10 cellular contexts compared by ENCODE assay signal in genomic region chr1:235601087-235601486, GRCh38. TPM values are rescaled to one million over a fixed set of nuclear protein-coding genes. Genes with fewer than 3 reads are reported as not detected.
DNase-seq lines count a peak whose midpoint lies in the region; ATAC-seq and TF ChIP-seq lines count a peak whose summit lies in the region.
"Had no signal": no experiment of that assay in that cellular context is flagged by ENCODE, and none has a peak within 500 bp of the region (broad histone marks: within the 10 kb centered on the region; RNA-seq: fewer than 3 reads in every experiment).

No MANE protein-coding gene starts in this region.

- no peak overlapping the region for H3K9ac ChIP-seq in fibroblast of lung (ENCODE audit: insufficient read depth, low read length)

- H3K4me1 Mint-ChIP-seq in immature natural killer cell = no peaks in the 10 kb centered on the region

- peaks cover 0 to 2% (median 0%) of the 10 kb centered on the region in 6 donors for H3K9me3 Mint-ChIP-seq in immature natural killer cell
- H3K9me3 Mint-ChIP-seq: activated naive CD4-positive, alpha-beta T cell treated with anti-CD3 and anti-CD28 coated beads, Interleukin-2, amount 50 U/mL, for 72 hours had no signal

- peak; percentile 51 for TF ChIP-seq CTCF in cardiac muscle cell (IDR thresholded peaks at IDR 0.05; ENCODE audit: low read depth, low read length)
- TF ChIP-seq CTCF in fibroblast of lung (conservative IDR thresholded peaks at IDR 0.05 in 1 of 2, IDR thresholded peaks at IDR 0.05 in 1 of 2; ENCODE audit: low read depth in 1 of 2, low read length in 2 of 2) = peak; percentile 18 to 50
- TF ChIP-seq CTCF in upper lobe of right lung (IDR thresholded peaks at IDR 0.05) = peak; percentile 43

- no peaks in the 10 kb centered on the region for H4K20me1 ChIP-seq in fibroblast of lung (ENCODE audit: control insufficient read depth, extremely low read depth, insufficient read depth, low read length)

- intact Hi-C loops in Right ventricle myocardium inferior (cut with DNase I) (no loop called here), upper lobe of right lung (cut with DNase I) (no loop called here)

- H3K27me3 ChIP-seq in cardiac muscle cell (no peaks in the 10 kb centered on the region), fibroblast of lung (ENCODE audit: control insufficient read depth, insufficient read depth, low read length) (no peaks in the 10 kb centered on the region), upper lobe of right lung (no peaks in the 10 kb centered on the region)

- H3K27ac Mint-ChIP-seq in immature natural killer cell = no peak overlapping the region
- H3K27ac Mint-ChIP-seq: activated naive CD4-positive, alpha-beta T cell treated with anti-CD3 and anti-CD28 coated beads, Interleukin-2, amount 50 U/mL, for 72 hours had no signal

- H3K9me3 ChIP-seq in cardiac muscle cell (ENCODE audit: low read depth) = no peaks in the 10 kb centered on the region
- H3K9me3 ChIP-seq in fibroblast of lung (ENCODE audit: control insufficient read depth, insufficient read depth, low read depth, low read length) = no peaks in the 10 kb centered on the region
- H3K9me3 ChIP-seq in upper lobe of right lung = no peaks in the 10 kb centered on the region
- H3K9me3 ChIP-seq: mucosa of descending colon had no signal

- no peak overlapping the region for H2AFZ ChIP-seq in fibroblast of lung (ENCODE audit: low read length)

- DNase-seq in cardiac muscle cell (ENCODE audit: low read depth in 1 of 2, low spot score in 1 of 2) = peak; percentile 23 to 28
- DNase-seq in Right ventricle myocardium inferior (ENCODE audit: missing footprints) = no peak
- DNase-seq in RKO (ENCODE audit: low spot score) = peak; percentile 27
- peak in 1 of 2 donors; percentile 8 for DNase-seq in fibroblast of lung (ENCODE audit: low read depth in 2 of 2)
- no peak for DNase-seq in upper lobe of right lung
- DNase-seq in inferior parietal cortex (ENCODE audit: extremely low spot score) = no peak
- DNase-seq in immature natural killer cell = no peak
- no peak for DNase-seq in NCI-H1105 (lab: John Stamatoyannopoulos, UW)

- H3K4me3 ChIP-seq in cardiac muscle cell (no peak overlapping the region), fibroblast of lung (replicated peaks in 1 of 4; ENCODE audit: control extremely low read depth in 1 of 4, insufficient read depth in 1 of 4, low read depth in 3 of 4, low read length in 4 of 4) (no peak overlapping the region), upper lobe of right lung (no peak overlapping the region)
- H3K4me3 ChIP-seq: mucosa of descending colon had no signal

- H3K4me1 ChIP-seq in cardiac muscle cell (ENCODE audit: low read depth) (no peaks in the 10 kb centered on the region), fibroblast of lung (ENCODE audit: control insufficient read depth, extremely low read depth, insufficient read depth, low read length) (no peaks in the 10 kb centered on the region), upper lobe of right lung (no peaks in the 10 kb centered on the region)

- ATAC-seq in Right ventricle myocardium inferior (no peak), upper lobe of right lung (peak; percentile 38)
- ATAC-seq: activated naive CD4-positive, alpha-beta T cell treated with anti-CD3 and anti-CD28 coated beads, Interleukin-2, amount 50 U/mL, for 72 hours; mucosa of descending colon had no signal

- no peaks in the 10 kb centered on the region for H3K36me3 Mint-ChIP-seq in immature natural killer cell
- H3K36me3 Mint-ChIP-seq: activated naive CD4-positive, alpha-beta T cell treated with anti-CD3 and anti-CD28 coated beads, Interleukin-2, amount 50 U/mL, for 72 hours had no signal

- H3K79me2 ChIP-seq in fibroblast of lung (ENCODE audit: control insufficient read depth, insufficient read depth, low read length) = no peaks in the 10 kb centered on the region

- H3K4me2 ChIP-seq in fibroblast of lung (ENCODE audit: extremely low read depth, insufficient read depth, low read length) = no peak overlapping the region

- H3K36me3 ChIP-seq in cardiac muscle cell (no peaks in the 10 kb centered on the region), fibroblast of lung (ENCODE audit: control insufficient read depth, insufficient read depth, low read length) (no peaks in the 10 kb centered on the region), upper lobe of right lung (no peaks in the 10 kb centered on the region)

- peaks cover 0 to 8% (median 5%) of the 10 kb centered on the region in 3 donors for H3K27me3 Mint-ChIP-seq in immature natural killer cell (ENCODE audit: low read depth in 3 of 3)

- no peak overlapping the region for H3K4me3 Mint-ChIP-seq in immature natural killer cell

- H3K27ac ChIP-seq in cardiac muscle cell (no peak overlapping the region), fibroblast of lung (ENCODE audit: insufficient read depth, low read length) (no peak overlapping the region), upper lobe of right lung (no peak overlapping the region)

RNA-seq across cellular contexts. Expression of gene GNG4, which starts 48.5 kb away (rescaled TPM):
- 0.18 and 0.24 TPM in 2 replicates for total RNA-seq in cardiac muscle cell
- polyA plus RNA-seq in cardiac muscle cell = 0.44 TPM in 1 of 2 replicates, not detected in the other
- total RNA-seq in Right ventricle myocardium inferior = not detected
- under 0.01 TPM in 2 replicates for total RNA-seq in fibroblast of lung
- 0.06 and 0.10 TPM in 2 replicates for polyA plus RNA-seq in fibroblast of lung
- polyA plus RNA-seq in fibroblast of lung (2012) = 0.22 TPM in 1 of 2 replicates, not detected in the other
- not detected in 2 replicates for polyA minus RNA-seq in fibroblast of lung (ENCODE audit: low replicate concordance)
- total RNA-seq in upper lobe of right lung = not detected
- polyA plus RNA-seq in immature natural killer cell = not detected

Comparison
In these comparisons a context has a peak if more than half of its experiments do, and no peak if none do; other contexts are left out.
1. DNase-seq: peak in cardiac muscle cell (2 of 2) and RKO (single experiment); none in Right ventricle myocardium inferior (single experiment), upper lobe of right lung (single experiment), inferior parietal cortex (single experiment), immature natural killer cell (0 of 3) and NCI-H1105 (single experiment).
2. Peak in every context shown above with its lines, with median percentiles within 50 percentile points of each other: CTCF ChIP-seq.